1 cellular context compared by ENCODE assay signal in the genomic region with DNA sequence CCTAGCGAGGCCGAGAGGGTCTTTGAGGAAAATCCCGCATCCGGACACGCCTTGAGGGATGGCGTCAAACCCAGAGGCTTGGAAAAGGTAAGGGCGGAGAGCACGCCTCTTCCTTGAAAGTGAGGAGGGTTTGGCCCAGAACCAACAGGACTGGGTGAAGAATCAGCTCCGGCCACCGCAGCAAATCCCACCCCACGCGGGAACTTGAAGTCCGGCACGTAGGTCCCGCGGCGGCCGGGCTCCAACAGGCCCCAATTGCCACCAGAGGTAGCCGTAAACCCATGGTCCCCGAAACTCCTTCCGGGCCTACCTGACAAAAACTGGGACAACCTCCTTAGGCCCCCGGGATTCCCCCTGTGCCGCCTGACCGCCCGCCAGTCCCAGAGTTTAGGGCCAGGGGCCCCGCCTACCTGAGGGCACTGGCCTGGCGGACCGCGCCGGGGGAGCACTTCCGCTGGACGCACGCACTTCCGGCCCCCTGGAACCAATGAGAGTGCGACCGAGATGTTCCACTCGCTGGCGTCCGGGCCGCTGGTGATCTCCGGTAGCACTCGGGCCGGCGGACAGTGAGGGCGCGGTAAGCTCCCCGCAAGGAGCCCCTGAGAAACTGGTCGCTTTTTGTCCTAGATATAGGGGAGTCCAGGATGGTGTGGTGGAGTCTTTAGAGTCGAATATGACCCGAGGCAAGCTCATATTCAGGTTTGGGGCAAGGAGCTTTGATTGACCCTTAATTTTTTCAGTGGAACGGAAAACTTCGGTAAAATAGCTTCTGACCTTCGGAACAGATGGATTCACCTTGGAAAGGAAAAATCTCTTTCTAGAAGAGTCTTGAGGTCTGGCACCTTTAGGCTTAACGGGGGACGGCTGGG.
TF ChIP-seq lines count a peak whose summit lies in the region.

LZIC (minus strand) TSS at position 453 of the 869 bp plus-strand sequence. CDS start 6,772 bp downstream, outside the sequence.
NMNAT1 (plus strand) TSS at position 537 of the 869 bp plus-strand sequence. CDS start 28,599 bp downstream, outside the sequence.

TF ChIP-seq in HCT116, 20 proteins besides CTCF, POLR2A, EP300 and RAD21 (continued from another document):
- TF ChIP-seq REST (IDR thresholded peaks at IDR 0.05; ENCODE audit: low read depth): no peak
- peak; percentile 92 for TF ChIP-seq SP1 (IDR thresholded peaks at IDR 0.05; ENCODE audit: low read depth)
- TF ChIP-seq ZFX (IDR thresholded peaks at IDR 0.05): peak; percentile 96
- peak; percentile 75 for TF ChIP-seq YY1 (IDR thresholded peaks at IDR 0.05; ENCODE audit: extremely low read depth, insufficient replicate concordance, low read depth, low read length)
- no peak for TF ChIP-seq EZH2phosphoT487 (IDR thresholded peaks at IDR 0.05; ENCODE audit: borderline replicate concordance)
- peak; percentile 82; the same call in 1 of the 2 replicates for TF ChIP-seq SRF (IDR thresholded peaks at IDR 0.05; ENCODE audit: low read depth)
- TF ChIP-seq ELF1 (IDR thresholded peaks at IDR 0.05; ENCODE audit: borderline replicate concordance, low read depth): no peak
- peak; percentile 40 for TF ChIP-seq TCF7L2 (IDR thresholded peaks at IDR 0.05; ENCODE audit: borderline replicate concordance, extremely low read depth, insufficient read depth, insufficient read length)
- peak; percentile 98 for TF ChIP-seq CBX3 (IDR thresholded peaks at IDR 0.05; ENCODE audit: low read depth)
- TF ChIP-seq ZBTB33 (IDR thresholded peaks at IDR 0.05; ENCODE audit: extremely low read depth, insufficient replicate concordance, low read length): peak; percentile 44
- TF ChIP-seq CEBPB (IDR thresholded peaks at IDR 0.05; ENCODE audit: low read depth): no peak
- TF ChIP-seq EZH2 (IDR thresholded peaks at IDR 0.05): no peak
- peak; percentile 94 for TF ChIP-seq SIN3A (IDR thresholded peaks at IDR 0.05; ENCODE audit: low read depth)
